In genomic region chr5:138873096-138873885, GRCh38 we compare ENCODE assay signal across 17 cellular contexts. TPM values are rescaled to one million over a fixed set of nuclear protein-coding genes. Genes with fewer than 3 reads are reported as not detected.
A peak's percentile ranks its signal among the peaks of the same experiment; 100 is the strongest.
DNase-seq lines count a peak whose midpoint lies in the region; ATAC-seq and TF ChIP-seq lines count a peak whose summit lies in the region.
"Had no signal": no experiment of that assay in that cellular context is flagged by ENCODE, and none has a peak within 500 bp of the region (broad histone marks: within the 10 kb centered on the region; RNA-seq: fewer than 3 reads in every experiment).

No MANE protein-coding gene starts in this region.

- H4K20me1 ChIP-seq in SK-N-SH (ENCODE audit: insufficient read depth) (peaks cover 94% of the 10 kb centered on the region), mammary epithelial cell (ENCODE audit: insufficient read depth, low read length) (no peaks in the 10 kb centered on the region)

- no peaks in the 10 kb centered on the region for H3K27me3 ChIP-seq in SK-N-SH (ENCODE audit: insufficient read depth)
- no peaks in the 10 kb centered on the region for H3K27me3 ChIP-seq in mammary epithelial cell (ENCODE audit: insufficient read depth, low read length)
- H3K27me3 ChIP-seq: body of pancreas had no signal

- TF ChIP-seq RAD21 in SK-N-SH (IDR thresholded peaks at IDR 0.05; ENCODE audit: low read length), result no peak

- no peak for ATAC-seq in SK-N-SH treated with all-trans-retinoic acid at 6 μM for 48 hours
- ATAC-seq: A549; body of pancreas; stimulated activated naive CD8-positive, alpha-beta T cell treated with anti-CD3 and anti-CD28 coated beads, Interleukin-15, amount 100 ng/mL, for 72 hours had no signal

- 77% methylated on average over 14 of the region's 14 CpGs for WGBS in SK-N-SH (ENCODE audit: low lambda C conversion rate)
- WGBS in mammary epithelial cell (ENCODE audit: low coverage, missing lambda C conversion rate), result 4% methylated on average over 14 of the region's 14 CpGs

- TF ChIP-seq CTCF in SK-N-SH (IDR thresholded peaks at IDR 0.05) (no peak), mammary epithelial cell (conservative IDR thresholded peaks at IDR 0.05 in 1 of 2, IDR thresholded peaks at IDR 0.05 in 1 of 2; ENCODE audit: extremely low read depth in 1 of 2, insufficient read depth in 1 of 2, low read depth in 1 of 2, low read length in 2 of 2) (no peak)

- H3K9ac ChIP-seq in SK-N-SH (no peak overlapping the region), mammary epithelial cell (ENCODE audit: insufficient read depth, low read length) (peak overlapping the region; percentile 18)
- H3K9ac ChIP-seq: GM23248 had no signal

- H3K4me3 ChIP-seq in SK-N-SH (ENCODE audit: low read depth in 2 of 2, low read length in 1 of 2), result peak overlapping the region; percentile 23 to 61; a peak in 2 of 4 replicates
- peak overlapping the region; percentile 12 to 44 (median 16) for H3K4me3 ChIP-seq in mammary epithelial cell (replicated peaks in 1 of 3; ENCODE audit: insufficient read depth in 1 of 3, low read depth in 2 of 3, low read length in 3 of 3)
- H3K4me3 ChIP-seq: A549, body of pancreas, GM23248 had no signal

- in situ Hi-C loops in mammary epithelial cell (cut with MboI; ENCODE audit: low sequenced_read_pairs in 2 of 2) (loop anchor here in 1 of 2 donors (25.0 kb wide), 1 partner anchor 389 kb away; no protein-coding TSS in a partner anchor), ACHN (cut with HindIII; ENCODE audit: low pct_ligation_motif_present, low pct_unique_long_range_greater_than_20kb, low sequenced_read_pairs) (no loop called here)

- peak overlapping the region; percentile 75 for H3K4me2 ChIP-seq in SK-N-SH
- H3K4me2 ChIP-seq in mammary epithelial cell (ENCODE audit: insufficient read depth, low read depth, low read length), result peak overlapping the region; percentile 91
- H3K4me2 ChIP-seq: A549 had no signal

- dilution Hi-C loops in mammary epithelial cell (cut with HindIII; ENCODE audit: low sequenced_read_pairs), result no loop called here

- peaks cover 96% of the 10 kb centered on the region for H3K79me2 ChIP-seq in SK-N-SH (ENCODE audit: insufficient read depth)
- peaks cover 98% of the 10 kb centered on the region for H3K79me2 ChIP-seq in mammary epithelial cell (ENCODE audit: insufficient read depth, low read length)

- H3K36me3 ChIP-seq in SK-N-SH (replicated peaks in 1 of 2; ENCODE audit: control insufficient read depth in 1 of 2, insufficient read depth in 2 of 2, low read length in 1 of 2) (no peaks in the 10 kb centered on the region), mammary epithelial cell (ENCODE audit: insufficient read depth, low read length) (no peaks in the 10 kb centered on the region)

- intact Hi-C loops in mammary epithelial cell (cut with micrococcal nuclease), result loop anchor here (5.0 kb wide), 1 partner anchor 231 kb away; no protein-coding TSS in a partner anchor

- H3K9me3 ChIP-seq in SK-N-SH, result no peaks in the 10 kb centered on the region
- H3K9me3 ChIP-seq in mammary epithelial cell (replicated peaks; ENCODE audit: insufficient read depth, low read length), result no peaks in the 10 kb centered on the region
- H3K9me3 ChIP-seq: A549, body of pancreas had no signal

- CTCF ChIA-PET in SK-N-SH (lab: Yijun Ruan, JAX), result interaction anchor here (0.9 to 3.4 kb wide), 7 partner anchors 49 to 388 kb away, joined by 3 to 14 read pairs (median 4); no protein-coding TSS in a partner anchor
- CTCF ChIA-PET in mammary epithelial cell (lab: Charles Lee; ENCODE audit: low non-redundant PET), result interaction anchor here (0.7 kb wide), 1 partner anchor 130 kb away, joined by 6 read pairs; no protein-coding TSS in a partner anchor

- DNase-seq in SK-N-SH, result no peak
- peak; percentile 54 for DNase-seq in mammary epithelial cell
- DNase-seq in lung microvascular endothelial cell (ENCODE audit: low read depth in 2 of 2), result peak; percentile 31 to 54
- no peak for DNase-seq in stimulated activated CD4-positive, alpha-beta T cell treated with anti-CD3 and anti-CD28 coated beads, Interleukin-15, amount 100 ng/mL, for 24 hours
- no peak for DNase-seq in ACHN
- DNase-seq in activated effector memory CD4-positive, alpha-beta T cell treated with anti-CD3 and anti-CD28 coated beads, Interleukin-2, amount 50 U/mL, for 16 hours, result no peak
- DNase-seq: activated CD4-positive, alpha-beta T cell treated with anti-CD3 and anti-CD28 coated beads, Interleukin-2, amount 50 U/mL, for 4 hours; body of pancreas; GM23248; KG1; naive B cell; NCI-H1436 treated with DMSO at 0.1 percent for 48 hours; stimulated activated naive CD8-positive, alpha-beta T cell treated with anti-CD3 and anti-CD28 coated beads, Interleukin-15, amount 100 ng/mL, for 72 hours had no signal

- peak overlapping the region; percentile 0 to 78 for H3K27ac ChIP-seq in SK-N-SH (ENCODE audit: low read depth in 2 of 2, low read length in 1 of 2)
- H3K27ac ChIP-seq in mammary epithelial cell (ENCODE audit: insufficient read depth, low read depth, low read length), result peak overlapping the region; percentile 54
- peak overlapping the region; percentile 92 for H3K27ac ChIP-seq in temporal lobe (ENCODE audit: low read depth, low read length)
- H3K27ac ChIP-seq: A549, body of pancreas had no signal

- no peaks in the 10 kb centered on the region for H3K9me2 ChIP-seq in SK-N-SH

- BruUV-seq in mammary epithelial cell (replicated peaks; lab: Mats Ljungman, UMichigan), result no TSS peak

- H3K4me1 ChIP-seq in SK-N-SH (ENCODE audit: control insufficient read depth in 1 of 2, insufficient read depth in 2 of 2, low read depth in 1 of 2, low read length in 1 of 2) (peaks cover 45 to 50% of the 10 kb centered on the region in 2 experiments), mammary epithelial cell (ENCODE audit: insufficient read depth, low read length) (peaks cover 62% of the 10 kb centered on the region)

- POLR2A ChIA-PET in SK-N-SH (lab: Yijun Ruan, JAX), result interaction anchor here (0.6 to 0.9 kb wide), 2 partner anchors 97 to 447 kb away, joined by 3 read pairs; no protein-coding TSS in a partner anchor

- peaks cover 28% of the 10 kb centered on the region for H3F3A ChIP-seq in SK-N-SH (replicated peaks; ENCODE audit: insufficient read depth)

- no peak overlapping the region for H2AFZ ChIP-seq in SK-N-SH (ENCODE audit: low read depth)
- H2AFZ ChIP-seq in mammary epithelial cell (ENCODE audit: low read depth, low read length), result no peak overlapping the region
- H2AFZ ChIP-seq: GM23248 had no signal

- TF ChIP-seq EP300 in SK-N-SH (IDR thresholded peaks at IDR 0.05; ENCODE audit: borderline replicate concordance in 1 of 2, low read depth in 1 of 2, low read length in 1 of 2), result no peak

TF ChIP-seq in SK-N-SH, 30 proteins besides CTCF, POLR2A, EP300 and RAD21 (continues in another document):
- TF ChIP-seq NFIC (IDR thresholded peaks at IDR 0.05; ENCODE audit: borderline replicate concordance), result no peak
- no peak for TF ChIP-seq RXRA (IDR thresholded peaks at IDR 0.05; ENCODE audit: borderline replicate concordance, low read depth)
- TF ChIP-seq, protein P1, sequence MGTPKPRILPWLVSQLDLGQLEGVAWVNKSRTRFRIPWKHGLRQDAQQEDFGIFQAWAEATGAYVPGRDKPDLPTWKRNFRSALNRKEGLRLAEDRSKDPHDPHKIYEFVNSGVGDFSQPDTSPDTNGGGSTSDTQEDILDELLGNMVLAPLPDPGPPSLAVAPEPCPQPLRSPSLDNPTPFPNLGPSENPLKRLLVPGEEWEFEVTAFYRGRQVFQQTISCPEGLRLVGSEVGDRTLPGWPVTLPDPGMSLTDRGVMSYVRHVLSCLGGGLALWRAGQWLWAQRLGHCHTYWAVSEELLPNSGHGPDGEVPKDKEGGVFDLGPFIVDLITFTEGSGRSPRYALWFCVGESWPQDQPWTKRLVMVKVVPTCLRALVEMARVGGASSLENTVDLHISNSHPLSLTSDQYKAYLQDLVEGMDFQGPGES (IDR thresholded peaks at IDR 0.05; ENCODE audit: low read depth, low read length), result no peak
- TF ChIP-seq ELF1 (IDR thresholded peaks at IDR 0.05), result no peak
- TF ChIP-seq EZH2phosphoT487 (IDR thresholded peaks at IDR 0.05; ENCODE audit: borderline replicate concordance, low read depth), result no peak
- TF ChIP-seq YY1 (IDR thresholded peaks at IDR 0.05; ENCODE audit: low read depth), result no peak
- TF ChIP-seq POLR2AphosphoS5 (IDR thresholded peaks at IDR 0.05; ENCODE audit: low read depth, low read length), result no peak
- no peak for TF ChIP-seq RFX5 (IDR thresholded peaks at IDR 0.05; ENCODE audit: low read length)

TF ChIP-seq in SK-N-SH treated with all-trans-retinoic acid at 6 μM for 48 hours, 23 proteins besides CTCF, POLR2A, EP300 and RAD21 (continues in another document):
- TF ChIP-seq PPARA (CRISPR knock-in tag; IDR thresholded peaks at IDR 0.05; ENCODE audit: borderline replicate concordance), result no peak
- no peak for TF ChIP-seq ZC3H10 (CRISPR knock-in tag; IDR thresholded peaks at IDR 0.05)
- no peak for TF ChIP-seq RARB (CRISPR knock-in tag; IDR thresholded peaks at IDR 0.05)
- TF ChIP-seq GLIS3 (CRISPR knock-in tag; IDR thresholded peaks at IDR 0.05), result no peak
- no peak for TF ChIP-seq OSR1 (CRISPR knock-in tag; IDR thresholded peaks at IDR 0.05)
- TF ChIP-seq ZNF565 (CRISPR knock-in tag; conservative IDR thresholded peaks at IDR 0.05; ENCODE audit: low read depth), result no peak
- no peak for TF ChIP-seq ESRRG (CRISPR knock-in tag; IDR thresholded peaks at IDR 0.05)
- TF ChIP-seq CREB5 (CRISPR knock-in tag; IDR thresholded peaks at IDR 0.05; ENCODE audit: low read depth), result no peak
- TF ChIP-seq TCF4 (CRISPR knock-in tag; IDR thresholded peaks at IDR 0.05; ENCODE audit: borderline replicate concordance), result no peak
- no peak for TF ChIP-seq ZFP3 (CRISPR knock-in tag; IDR thresholded peaks at IDR 0.05)

RNA-seq across cellular contexts. Expression of gene LRRTM2, which starts 1.8 kb away (rescaled TPM):
- polyA plus RNA-seq in SK-N-SH (2012; rRNA removed) (0.38 and 0.68 TPM in 2 replicates), mammary epithelial cell (0.76 TPM)
- polyA plus RNA-seq in SK-N-SH (2012; cell fraction: cytosol; rRNA removed), result 0.58 TPM in 2 replicates
- 0.29 and 0.50 TPM in 2 replicates for polyA plus RNA-seq in SK-N-SH (2012; cell fraction: nucleus; rRNA removed)
- total RNA-seq in mammary epithelial cell (1 to 10 TPM; 1.1 to 1.2 TPM), lung microvascular endothelial cell (0.40 and 1.3 TPM in 2 replicates), temporal lobe (118 TPM)
- 0.47 TPM for polyA minus RNA-seq in mammary epithelial cell
- total RNA-seq: activated T-helper 1 cell treated with anti-CD3 and anti-CD28 coated beads, Interleukin-12 subunit alpha, Interleukin-12 subunit beta, Interleukin-2, Interleukin-4 antibody, amounts not matched to agents 30 ng/mL and 10 ng/mL and 1 ng/mL, durations not matched to agents 14 hours and 24 hours and 36 hours had no signal
- polyA plus RNA-seq: A549 had no signal

Comparison
In these comparisons a context has a peak if more than half of its experiments do, and no peak if none do; other contexts are left out.
1. DNase-seq: peak in mammary epithelial cell (single experiment) and lung microvascular endothelial cell (2 of 2); none in SK-N-SH (single experiment), stimulated activated CD4-positive, alpha-beta T cell treated with anti-CD3 and anti-CD28 coated beads, Interleukin-15, amount 100 ng/mL, for 24 hours (single experiment), ACHN (single experiment) and activated effector memory CD4-positive, alpha-beta T cell treated with anti-CD3 and anti-CD28 coated beads, Interleukin-2, amount 50 U/mL, for 16 hours (single experiment).
2. H3K27ac ChIP-seq: peak in every context shown above with its lines; median percentile 92 in temporal lobe; 54 in mammary epithelial cell; 39 in SK-N-SH.
3. RNA of gene LRRTM2, which starts 1.8 kb away (total RNA-seq): 118 TPM in temporal lobe (single experiment); 1.1 to 1.2 TPM in mammary epithelial cell and 0.40 to 1.3 TPM in lung microvascular endothelial cell; every median in the first group is over 10 times any median in the second.